In genomic region chr14:55705651-55706340, GRCh38 we compare ENCODE assay signal across 15 cellular contexts.
DNase-seq lines count a peak whose midpoint lies in the region; FAIRE-seq and TF ChIP-seq lines count a peak whose summit lies in the region.
"Had no signal": no experiment of that assay in that cellular context is flagged by ENCODE, and none has a peak within 500 bp of the region (broad histone marks: within the 10 kb centered on the region; RNA-seq: fewer than 3 reads in every experiment).

No MANE protein-coding gene starts in this region.

- H3K27me3 ChIP-seq in bronchial epithelial cell (ENCODE audit: control insufficient read depth, insufficient read depth, low read length) = no peaks in the 10 kb centered on the region
- H3K27me3 ChIP-seq in left ventricle myocardium inferior (ENCODE audit: low read depth) = no peaks in the 10 kb centered on the region
- H3K27me3 ChIP-seq: dorsolateral prefrontal cortex had no signal

- no peak overlapping the region for H3K27ac ChIP-seq in left ventricle myocardium inferior (replicated peaks)
- H3K27ac ChIP-seq: dorsolateral prefrontal cortex had no signal

- DNase-seq in SIG-M5 treated with dmso at 0.1 percent for 504 hours (lab: John Stamatoyannopoulos, UW; ENCODE audit: unreplicated experiment) (peak; percentile 52), SIG-M5 (lab: John Stamatoyannopoulos, UW) (no peak), NCI-H524 (lab: John Stamatoyannopoulos, UW) (peak; percentile 74 to 78), bronchial epithelial cell (ENCODE audit: low read depth) (peak; percentile 95), urothelium cell line (ENCODE audit: low spot score) (peak; percentile 42), left ventricle myocardium inferior (no peak), anterior cingulate cortex (lab: John Stamatoyannopoulos, UW) (no peak)
- no peak for DNase-seq in stimulated activated CD4-positive, alpha-beta T cell treated with anti-CD3 and anti-CD28 coated beads, Interleukin-2, amount 100 ng/mL, for 24 hours
- DNase-seq: dorsolateral prefrontal cortex, EL, kidney had no signal

- peak; percentile 3 for TF ChIP-seq CTCF in bronchial epithelial cell (IDR thresholded peaks at IDR 0.05; ENCODE audit: insufficient read depth, low read length, severe bottlenecking)
- TF ChIP-seq CTCF in left ventricle myocardium inferior (IDR thresholded peaks at IDR 0.05; ENCODE audit: borderline replicate concordance) = no peak

- H3K36me3 ChIP-seq in bronchial epithelial cell (ENCODE audit: control insufficient read depth, insufficient read depth, low read length) (no peaks in the 10 kb centered on the region), left ventricle myocardium inferior (peaks cover 5% of the 10 kb centered on the region)

- intact Hi-C loops in left ventricle myocardium inferior (cut with micrococcal nuclease) = loop anchor here (10.0 kb wide), 1 partner anchor 769 kb away; no protein-coding TSS in a partner anchor

- no peak overlapping the region for H3K4me3 ChIP-seq in bronchial epithelial cell (ENCODE audit: low read depth, low read length)
- H3K4me3 ChIP-seq in left ventricle myocardium inferior = no peak overlapping the region
- H3K4me3 ChIP-seq: dorsolateral prefrontal cortex had no signal

- no peak for FAIRE-seq in bronchial epithelial cell (lab: Jason Lieb, UNC)
- no peak for FAIRE-seq in urothelium cell line (lab: Jason Lieb, UNC)
- FAIRE-seq: frontal cortex, GM18507, kidney, RCC 7860, TTC549 had no signal

- H3K9me3 ChIP-seq in left ventricle myocardium inferior (replicated peaks) = no peaks in the 10 kb centered on the region

- H3K4me1 ChIP-seq in left ventricle myocardium inferior = peaks cover 5% of the 10 kb centered on the region

Comparison
In these comparisons a context has a peak if more than half of its experiments do, and no peak if none do; other contexts are left out.
1. DNase-seq: peak in SIG-M5 treated with dmso at 0.1 percent for 504 hours (single experiment), NCI-H524 (2 of 2), bronchial epithelial cell (single experiment) and urothelium cell line (single experiment); none in SIG-M5 (single experiment), stimulated activated CD4-positive, alpha-beta T cell treated with anti-CD3 and anti-CD28 coated beads, Interleukin-2, amount 100 ng/mL, for 24 hours (0 of 2), left ventricle myocardium inferior (single experiment) and anterior cingulate cortex (0 of 58).